Comparison of ENCODE assay signal across 8 cellular contexts in the genomic region with DNA sequence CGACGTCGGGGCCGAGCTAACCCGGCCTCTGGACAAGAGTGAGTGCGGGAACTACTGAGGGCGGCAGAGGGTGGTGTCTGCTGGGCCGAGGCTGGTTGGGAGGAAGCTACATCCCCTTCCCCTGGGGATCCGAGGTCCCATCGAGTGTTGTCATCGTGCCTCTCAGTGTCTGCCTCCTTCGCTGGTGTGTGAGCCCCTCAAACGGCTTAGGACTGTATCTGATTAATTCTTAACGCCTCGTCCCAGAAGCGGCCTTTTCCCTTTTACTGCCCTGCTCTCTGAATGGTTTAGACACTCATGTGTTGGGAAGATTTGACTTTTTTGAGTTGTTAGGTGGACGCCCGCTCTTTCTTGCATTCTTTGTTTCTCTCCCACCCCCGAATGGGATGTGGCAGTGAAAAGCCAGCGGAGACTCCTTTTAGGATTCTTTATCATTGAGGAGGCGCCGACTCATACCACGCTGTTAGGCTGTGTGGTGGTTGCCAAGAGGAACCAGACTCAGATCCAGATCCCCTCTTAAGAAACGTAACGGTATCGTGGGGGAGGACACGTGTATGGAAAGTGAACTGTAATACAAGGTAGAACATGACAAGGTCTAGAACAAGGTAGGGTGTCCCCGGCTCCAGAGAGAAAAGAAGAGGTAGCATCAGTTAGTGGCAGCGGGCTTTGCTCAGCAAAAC. TPM values are rescaled to one million over a fixed set of nuclear protein-coding genes. Genes with fewer than 3 reads are reported as not detected.
DNase-seq lines count a peak whose midpoint lies in the region; TF ChIP-seq lines count a peak whose summit lies in the region.

No MANE protein-coding gene starts in this region.

- H2BK5ac ChIP-seq in H9 (ENCODE audit: insufficient read length, low read length): no peak overlapping the region

- no peak overlapping the region for H2BK20ac ChIP-seq in H9 (ENCODE audit: low read depth, low read length, poor library complexity, severe bottlenecking)

- H3K4me1 ChIP-seq in BE2C (peaks cover 3% of the 10 kb centered on the region; the same call in 1 of the 2 replicates), H9 (ENCODE audit: insufficient read depth, low read length) (no peaks in the 10 kb centered on the region), duodenal mucosa (ENCODE audit: control insufficient read depth in 1 of 2, insufficient read depth in 2 of 2, low read length in 2 of 2) (peaks cover 9 to 21% of the 10 kb centered on the region in 2 donors), muscle layer of duodenum (ENCODE audit: control insufficient read depth in 1 of 2, insufficient read depth in 2 of 2, low read length in 2 of 2) (peaks cover 11 to 30% of the 10 kb centered on the region in 2 donors)

- H3K4me1 Mint-ChIP-seq in H9: peaks cover 8 to 13% of the 10 kb centered on the region in 2 experiments

- peaks cover 23% of the 10 kb centered on the region; the same call in 1 of the 2 replicates for H3K79me2 ChIP-seq in H9 (ENCODE audit: insufficient read depth, low read length)

- H2AFZ ChIP-seq in H9 (ENCODE audit: low read length): no peak overlapping the region

- no CpG with 5 or more reads among the region's 29 CpGs for WGBS in H9 (ENCODE audit: extremely low coverage, insufficient read length, low lambda C conversion rate)

- H3K9ac ChIP-seq in H9 (ENCODE audit: extremely low read depth, insufficient read length, low read length) (peak overlapping the region; percentile 68), duodenal mucosa (ENCODE audit: low read depth in 1 of 2, low read length in 2 of 2) (peak overlapping the region; percentile 89 to 94)

- H3K18ac ChIP-seq in H9 (ENCODE audit: insufficient read length, low read depth, low read length): peak overlapping the region; percentile 73

- no peaks in the 10 kb centered on the region for H3K27me3 ChIP-seq in BE2C
- H3K27me3 ChIP-seq in H9 (ENCODE audit: insufficient read depth, low read length): no peaks in the 10 kb centered on the region
- no peaks in the 10 kb centered on the region for H3K27me3 ChIP-seq in duodenal mucosa (ENCODE audit: control insufficient read depth in 1 of 2, insufficient read depth in 2 of 2, low read length in 2 of 2)
- no peaks in the 10 kb centered on the region for H3K27me3 ChIP-seq in muscle layer of duodenum (ENCODE audit: low read depth, low read length)

- peak overlapping the region; percentile 100 for H3K4me3 ChIP-seq in BE2C (ENCODE audit: low read depth, low read length)
- H3K4me3 ChIP-seq in duodenal mucosa (ENCODE audit: low read depth in 1 of 2, low read length in 2 of 2): peak overlapping the region; percentile 95 to 99
- H3K4me3 ChIP-seq in muscle layer of duodenum (ENCODE audit: low read depth in 1 of 2, low read length in 2 of 2): peak overlapping the region; percentile 99 to 100

- no peak overlapping the region for H2BK120ac ChIP-seq in H9 (ENCODE audit: low read depth, low read length, poor library complexity, severe bottlenecking)

- no peaks in the 10 kb centered on the region; a peak in 1 of 5 replicates for H3K9me3 Mint-ChIP-seq in H9

- H3K27ac Mint-ChIP-seq in H9: peak overlapping the region; percentile 100

- peaks cover 16% of the 10 kb centered on the region for H3K36me3 ChIP-seq in BE2C
- H3K36me3 ChIP-seq in duodenal mucosa (ENCODE audit: control insufficient read depth in 1 of 2, insufficient read depth in 2 of 2, low read length in 2 of 2): peaks cover 0 to 21% of the 10 kb centered on the region in 2 donors
- H3K36me3 ChIP-seq in muscle layer of duodenum (ENCODE audit: control insufficient read depth in 1 of 2, insufficient read depth in 2 of 2, low read length in 2 of 2): peaks cover 0 to 8% of the 10 kb centered on the region in 2 donors

- peak overlapping the region; percentile 96 to 97 for H3K4me3 Mint-ChIP-seq in H9

- TF ChIP-seq CTCF in BE2C (IDR thresholded peaks at IDR 0.05; ENCODE audit: low read depth, low read length): no peak
- no peak for TF ChIP-seq CTCF in H9 (conservative IDR thresholded peaks at IDR 0.05)

- no peak overlapping the region for H2AK5ac ChIP-seq in H9 (ENCODE audit: insufficient read length, low read length)

- H2BK12ac ChIP-seq in H9 (ENCODE audit: insufficient read length, low read depth, low read length): no peak overlapping the region

- peak overlapping the region; percentile 97 for H3K4me2 ChIP-seq in H9 (ENCODE audit: insufficient read depth, insufficient read length, low read length)

- H4K5ac ChIP-seq in H9 (ENCODE audit: insufficient read length, low read depth, low read length): peak overlapping the region; percentile 28

- H4K8ac ChIP-seq in H9 (replicated peaks; ENCODE audit: insufficient read length, low read depth, low read length): no peak overlapping the region

- H4K91ac ChIP-seq in H9 (ENCODE audit: insufficient read length, low read depth, low read length): no peak overlapping the region

- peaks cover 1 to 19% (median 10%) of the 10 kb centered on the region in 3 experiments; a peak in 5 of 7 replicates for H3K36me3 Mint-ChIP-seq in H9 (ENCODE audit: insufficient read depth in 1 of 3, low read depth in 3 of 3)

- no peaks in the 10 kb centered on the region for H3K27me3 Mint-ChIP-seq in H9 (ENCODE audit: low read depth)

- no peak overlapping the region for H3K56ac ChIP-seq in H9 (ENCODE audit: insufficient read length, low read depth, low read length)

- H3K79me1 ChIP-seq in H9 (ENCODE audit: insufficient read depth, low read depth, low read length, poor library complexity, severe bottlenecking): peaks cover 11% of the 10 kb centered on the region

- H4K20me1 ChIP-seq in H9 (ENCODE audit: control insufficient read depth, insufficient read depth, insufficient read length): no peaks in the 10 kb centered on the region

- no peak overlapping the region for H3K4ac ChIP-seq in H9 (ENCODE audit: low read depth, low read length)

- peak overlapping the region; percentile 65 for H3K14ac ChIP-seq in H9 (ENCODE audit: insufficient read depth, low read length)

- H3K23me2 ChIP-seq in H9 (ENCODE audit: insufficient read length, low read depth, low read length, poor library complexity, severe bottlenecking): peaks cover 5% of the 10 kb centered on the region

- H3K27ac ChIP-seq in H9 (ENCODE audit: insufficient read length, low read depth, low read length) (no peak overlapping the region), duodenal mucosa (ENCODE audit: low read depth, low read length) (peak overlapping the region; percentile 81), muscle layer of duodenum (ENCODE audit: low read length) (peak overlapping the region; percentile 99)

- no peak overlapping the region for H3T11ph ChIP-seq in H9 (ENCODE audit: low read length)

- no peak overlapping the region for H3K23ac ChIP-seq in H9 (ENCODE audit: insufficient read length, low read depth, low read length)

- DNase-seq in BE2C: no peak
- no peak for DNase-seq in H9
- peak; percentile 11 for DNase-seq in T follicular helper cell (ENCODE audit: low read depth)
- no peak for DNase-seq in NCI-H524 treated with DMSO at 0.1 percent for 48 hours (lab: John Stamatoyannopoulos, UW)
- no peak for DNase-seq in Ammon's horn (ENCODE audit: low spot score)
- no peak for DNase-seq in activated CD8-positive, alpha-beta memory T cell treated with anti-CD3 and anti-CD28 coated beads for 24 hours

- H3K9me3 ChIP-seq in BE2C: no peaks in the 10 kb centered on the region
- no peaks in the 10 kb centered on the region for H3K9me3 ChIP-seq in H9 (ENCODE audit: control insufficient read depth, low read depth, low read length)
- no peaks in the 10 kb centered on the region for H3K9me3 ChIP-seq in duodenal mucosa (ENCODE audit: control insufficient read depth in 1 of 2, low read length in 2 of 2)
- no peaks in the 10 kb centered on the region for H3K9me3 ChIP-seq in muscle layer of duodenum (ENCODE audit: control insufficient read depth in 1 of 2, low read length in 2 of 2)

- no peak overlapping the region for H2BK15ac ChIP-seq in H9 (ENCODE audit: low read depth, low read length)

RNA-seq across cellular contexts. Expression of gene SUPV3L1, which starts 0.6 kb away (rescaled TPM):
- 42.0 TPM for polyA plus RNA-seq in BE2C (2012; ENCODE audit: insufficient read depth, insufficient read length, low read depth)
- 54.3 and 57.3 TPM in 2 replicates for total RNA-seq in H9 (2021)

RNA-seq across cellular contexts. Expression of gene HKDC1, which starts 39.5 kb away (rescaled TPM):
- not detected for polyA plus RNA-seq in BE2C (2012; ENCODE audit: insufficient read depth, insufficient read length, low read depth)
- total RNA-seq in H9 (2021): 0.31 TPM in 1 of 2 replicates, not detected in the other

RNA-seq across cellular contexts. Expression of gene VPS26A, which starts 56.7 kb away (rescaled TPM):
- polyA plus RNA-seq in BE2C (2012; ENCODE audit: insufficient read depth, insufficient read length, low read depth): 21.3 TPM
- 41.8 and 43.8 TPM in 2 replicates for total RNA-seq in H9 (2021)
